11 cellular contexts compared by ENCODE assay signal in the genomic region with DNA sequence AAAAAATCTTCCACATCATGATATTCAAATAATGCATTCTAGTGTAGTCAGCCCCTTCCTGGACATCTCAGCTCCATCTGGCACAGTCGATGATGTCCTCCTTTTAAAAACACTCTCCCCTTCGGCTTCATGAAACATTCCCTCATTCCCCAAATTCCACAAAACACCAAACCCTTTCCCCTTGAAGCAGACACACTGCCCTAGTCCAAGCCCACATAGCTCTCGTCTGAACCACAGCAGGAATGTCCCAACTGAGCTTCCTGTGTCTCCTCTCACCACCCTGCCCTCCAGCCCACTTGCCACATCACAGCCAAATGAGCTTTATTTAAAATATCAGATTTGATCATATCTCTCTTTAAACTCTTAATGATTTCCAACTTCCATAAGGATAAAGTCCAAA.
DNase-seq lines count a peak whose midpoint lies in the region; ATAC-seq and TF ChIP-seq lines count a peak whose summit lies in the region.
"Had no signal": no experiment of that assay in that cellular context is flagged by ENCODE, and none has a peak within 500 bp of the region (broad histone marks: within the 10 kb centered on the region; RNA-seq: fewer than 3 reads in every experiment).

No MANE protein-coding gene starts in this region.

- H3K27me3 ChIP-seq in adipocyte (replicated peaks; ENCODE audit: control insufficient read depth, insufficient read depth, low read length) (no peaks in the 10 kb centered on the region), upper lobe of right lung (no peaks in the 10 kb centered on the region)
- H3K27me3 ChIP-seq: testis had no signal

- H3K27ac Mint-ChIP-seq in T-helper 1 cell treated with Interleukin-12 subunit alpha and Interleukin-12 subunit beta and Interleukin-4 antibody, amounts not matched to agents 30 μg/mL and 1 μg/mL, for 36 hours: peak overlapping the region; percentile 32

- peak overlapping the region; percentile 81 for H3K9ac ChIP-seq in adipocyte (ENCODE audit: low read length)

- no peaks in the 10 kb centered on the region for H3K9me3 Mint-ChIP-seq in T-helper 1 cell treated with Interleukin-12 subunit alpha and Interleukin-12 subunit beta and Interleukin-4 antibody, amounts not matched to agents 30 μg/mL and 1 μg/mL, for 36 hours

- peak overlapping the region; percentile 34 for H3K27ac ChIP-seq in upper lobe of right lung
- H3K27ac ChIP-seq: testis had no signal

- TF ChIP-seq CTCF in upper lobe of right lung (IDR thresholded peaks at IDR 0.05): no peak

- no peaks in the 10 kb centered on the region for H3K9me3 ChIP-seq in adipocyte (ENCODE audit: control insufficient read depth, low read length)
- no peaks in the 10 kb centered on the region for H3K9me3 ChIP-seq in upper lobe of right lung
- H3K9me3 ChIP-seq: testis had no signal

- DNase-seq in T-helper 1 cell (no peak), adipocyte (ENCODE audit: low read depth) (peak; percentile 95), hepatic stellate cell (ENCODE audit: low spot score) (peak; percentile 77), upper lobe of right lung (peak; percentile 59), G401 (ENCODE audit: low spot score) (no peak)
- DNase-seq in stimulated activated CD4-positive, alpha-beta T cell treated with anti-CD3 and anti-CD28 coated beads, Interleukin-12 subunit alpha, Interleukin-12 subunit beta, amount 100 ng/mL, for 4 hours: no peak
- DNase-seq: midbrain, NCI-H2029, testis had no signal

- H3K4me3 Mint-ChIP-seq in T-helper 1 cell treated with Interleukin-12 subunit alpha and Interleukin-12 subunit beta and Interleukin-4 antibody, amounts not matched to agents 30 μg/mL and 1 μg/mL, for 36 hours: peak overlapping the region; percentile 3

- H3K36me3 Mint-ChIP-seq in T-helper 1 cell treated with Interleukin-12 subunit alpha and Interleukin-12 subunit beta and Interleukin-4 antibody, amounts not matched to agents 30 μg/mL and 1 μg/mL, for 36 hours (ENCODE audit: low read depth): no peaks in the 10 kb centered on the region

- in situ Hi-C loops in G401 (cut with HindIII; ENCODE audit: low sequenced_read_pairs): no loop called here

- H3K4me1 ChIP-seq in adipocyte (ENCODE audit: control insufficient read depth, insufficient read depth, low read length) (peaks cover 75% of the 10 kb centered on the region), upper lobe of right lung (peaks cover 27% of the 10 kb centered on the region)
- H3K4me1 ChIP-seq: testis had no signal

- no peaks in the 10 kb centered on the region for H3K36me3 ChIP-seq in adipocyte (ENCODE audit: control insufficient read depth, insufficient read depth, low read length, severe bottlenecking)
- H3K36me3 ChIP-seq in upper lobe of right lung: no peaks in the 10 kb centered on the region

- intact Hi-C loops in upper lobe of right lung (cut with DNase I): no loop called here

- no peaks in the 10 kb centered on the region for H3K27me3 Mint-ChIP-seq in T-helper 1 cell treated with Interleukin-12 subunit alpha and Interleukin-12 subunit beta and Interleukin-4 antibody, amounts not matched to agents 30 μg/mL and 1 μg/mL, for 36 hours (ENCODE audit: low read depth)

- ATAC-seq in upper lobe of right lung (peak; percentile 84), HG03159 (IDR thresholded peaks at IDR 0.05; ENCODE audit: unreplicated experiment) (no peak)

- H3K4me1 Mint-ChIP-seq in T-helper 1 cell treated with Interleukin-12 subunit alpha and Interleukin-12 subunit beta and Interleukin-4 antibody, amounts not matched to agents 30 μg/mL and 1 μg/mL, for 36 hours (ENCODE audit: low read depth): peaks cover 74% of the 10 kb centered on the region

- H3K4me3 ChIP-seq in adipocyte (ENCODE audit: low read length): no peak overlapping the region
- no peak overlapping the region for H3K4me3 ChIP-seq in upper lobe of right lung
- H3K4me3 ChIP-seq: testis had no signal

Comparison
In these comparisons a context has a peak if more than half of its experiments do, and no peak if none do; other contexts are left out.
1. DNase-seq: peak in adipocyte (single experiment), hepatic stellate cell (single experiment) and upper lobe of right lung (single experiment); none in T-helper 1 cell (0 of 5), stimulated activated CD4-positive, alpha-beta T cell treated with anti-CD3 and anti-CD28 coated beads, Interleukin-12 subunit alpha, Interleukin-12 subunit beta, amount 100 ng/mL, for 4 hours (single experiment) and G401 (single experiment).